ENCODE assay signal across 22 cellular contexts in genomic region chr9:24765025-24765756, GRCh38.
"Had no signal": no experiment of that assay in that cellular context is flagged by ENCODE, and none has a peak within 500 bp of the region (broad histone marks: within the 10 kb centered on the region; RNA-seq: fewer than 3 reads in every experiment).

No MANE protein-coding gene starts in this region.

- H3K27me3 Mint-ChIP-seq: IgD-negative memory B cell had no signal

- H3K4me3 Mint-ChIP-seq: IgD-negative memory B cell had no signal

- H3K4me1 ChIP-seq: SJCRH30 had no signal

- H3K27ac ChIP-seq: SJCRH30 had no signal

- H3K4me3 ChIP-seq: K562, SJCRH30 had no signal

- DNase-seq: NCI-H1092; NCI-H1105 treated with DMSO at 0.1 percent for 48 hours; NCI-H1417 treated with DMSO at 0.1 percent for 48 hours; NCI-H146; NCI-H1694 treated with DMSO at 0.1 percent for 48 hours; NCI-H1930; NCI-H2081; NCI-H2107; NCI-H2227 treated with DMSO at 0.1 percent for 48 hours; NCI-H524; NCI-H526 treated with DMSO at 0.1 percent for 48 hours; NCI-H774; NK-92 treated with Interleukin-12 subunit alpha and Interleukin-12 subunit beta, amount 100 ng/mL, for 24 hours; PC-3; SHP77 treated with DMSO at 0.1 percent for 48 hours; SJCRH30; T-helper 1 cell had no signal

- H3K9me3 ChIP-seq: SJCRH30 had no signal

- H3K27me3 ChIP-seq: SJCRH30 had no signal

- H3K4me1 Mint-ChIP-seq: IgD-negative memory B cell had no signal

- ATAC-seq: K562, Panc1, PC-3, Right ventricle myocardium inferior, SK-N-SH treated with all-trans-retinoic acid at 6 μM for 48 hours had no signal

- H3K27ac Mint-ChIP-seq: IgD-negative memory B cell had no signal

- H3K36me3 ChIP-seq: SJCRH30 had no signal
